Comparison of ENCODE assay signal across 9 cellular contexts in the genomic region with DNA sequence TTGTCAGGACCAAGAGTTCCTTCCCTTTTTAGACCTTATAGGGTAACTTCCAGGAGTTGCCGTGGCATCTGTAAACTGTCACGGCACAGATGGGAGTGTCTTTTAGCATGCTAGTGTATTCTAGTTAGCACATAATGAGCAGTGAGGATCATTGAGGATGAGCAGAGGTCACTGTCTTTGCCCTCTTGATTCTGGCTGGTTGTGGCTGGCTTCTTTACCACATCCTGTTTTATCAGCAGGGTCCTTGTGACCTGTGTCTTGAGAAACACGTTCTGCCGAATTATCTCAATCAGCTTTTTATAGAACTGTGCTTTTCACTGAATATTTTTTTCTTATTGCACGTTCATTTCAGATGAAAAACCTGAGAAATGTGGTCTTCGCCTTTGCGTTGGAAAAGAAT. TPM values are rescaled to one million over a fixed set of nuclear protein-coding genes. Genes with fewer than 3 reads are reported as not detected.
DNase-seq lines count a peak whose midpoint lies in the region; ATAC-seq and TF ChIP-seq lines count a peak whose summit lies in the region.
"Had no signal": no experiment of that assay in that cellular context is flagged by ENCODE, and none has a peak within 500 bp of the region (broad histone marks: within the 10 kb centered on the region; RNA-seq: fewer than 3 reads in every experiment).

No MANE protein-coding gene starts in this region.

- DNase-seq in HCEC 1CT (peak; percentile 39), OCI-M1 (lab: John Stamatoyannopoulos, UW) (peak; percentile 98), erythroblast (lab: John Stamatoyannopoulos, UW) (peak; percentile 43), transverse colon (no peak), ecto neural progenitor cell (ENCODE audit: low spot score) (no peak)
- DNase-seq in stimulated activated CD4-positive, alpha-beta T cell treated with anti-CD3 and anti-CD28 coated beads, Interleukin-1b, Interleukin-23, amount 100 ng/mL, for 48 hours: no peak

- in situ Hi-C loops in transverse colon (cut with MboI; ENCODE audit: low pct_ligation_motif_present in 1 of 4, low pct_unique_long_range_greater_than_20kb in 1 of 4, low sequenced_read_pairs in 3 of 4): loop anchor here (25.0 kb wide), 1 partner anchor 191 kb away; no protein-coding TSS in a partner anchor

- H3K4me3 ChIP-seq in subcutaneous abdominal adipose tissue (ENCODE audit: low read depth in 1 of 5, low read length in 5 of 5) (no peak overlapping the region), transverse colon (no peak overlapping the region)
- H3K4me3 ChIP-seq: skin epidermis had no signal

- intact Hi-C loops in transverse colon (cut with DNase I; ENCODE audit: low total_unique reads): no loop called here

- H3K27me3 ChIP-seq in subcutaneous abdominal adipose tissue (ENCODE audit: control insufficient read depth in 5 of 5, insufficient read depth in 4 of 5, low read length in 5 of 5) (no peaks in the 10 kb centered on the region), transverse colon (no peaks in the 10 kb centered on the region)

- TF ChIP-seq POLR2A in erythroblast (IDR thresholded peaks at IDR 0.05; ENCODE audit: low read length): no peak
- TF ChIP-seq POLR2A in transverse colon (IDR thresholded peaks at IDR 0.05): no peak

- WGBS in transverse colon (ENCODE audit: low coverage in 1 of 2), 2 donors: 77 to 84% methylated on average over 7 of the region's 7 CpGs

- TF ChIP-seq EP300 in transverse colon (IDR thresholded peaks at IDR 0.05; ENCODE audit: low read depth): no peak

- TF ChIP-seq CTCF in transverse colon (IDR thresholded peaks at IDR 0.05): no peak

- peak overlapping the region; percentile 65 for H3K27ac ChIP-seq in subcutaneous abdominal adipose tissue (ENCODE audit: low read depth, low read length)
- no peak overlapping the region for H3K27ac ChIP-seq in transverse colon

- no peak for ATAC-seq in HG03135 (IDR thresholded peaks at IDR 0.05; ENCODE audit: unreplicated experiment)

- H3K4me1 ChIP-seq in subcutaneous abdominal adipose tissue (ENCODE audit: control insufficient read depth in 5 of 5, insufficient read depth in 5 of 5, low read length in 5 of 5): peaks cover 0 to 37% (median 21%) of the 10 kb centered on the region in 5 donors
- peaks cover 0 to 2% (median 0%) of the 10 kb centered on the region in 4 donors for H3K4me1 ChIP-seq in transverse colon

- peaks cover 0 to 9% (median 0%) of the 10 kb centered on the region in 5 donors for H3K9me3 ChIP-seq in subcutaneous abdominal adipose tissue (ENCODE audit: control insufficient read depth in 5 of 5, low read length in 5 of 5)
- H3K9me3 ChIP-seq in transverse colon: peaks cover 6 to 8% of the 10 kb centered on the region in 2 donors

- H3K36me3 ChIP-seq in subcutaneous abdominal adipose tissue (ENCODE audit: control insufficient read depth in 5 of 5, insufficient read depth in 5 of 5, low read length in 5 of 5) (peaks cover 3 to 9% (median 7%) of the 10 kb centered on the region in 5 donors), transverse colon (peaks cover 0 to 12% (median 5%) of the 10 kb centered on the region in 4 donors)

- peak overlapping the region in 2 of 5 donors; percentile 3 to 57 for H3K9ac ChIP-seq in subcutaneous abdominal adipose tissue (ENCODE audit: low read length in 5 of 5)

RNA-seq across cellular contexts. Expression of gene MINPP1, which starts 41.5 kb away (rescaled TPM):
- 10 to 100 TPM; 11.1 to 28.4 (median 21.2) TPM for total RNA-seq in transverse colon

Comparison
In these comparisons a context has a peak if more than half of its experiments do, and no peak if none do; other contexts are left out.
1. DNase-seq: peak in HCEC 1CT (single experiment), OCI-M1 (single experiment) and erythroblast (2 of 2); none in transverse colon (single experiment), ecto neural progenitor cell (single experiment) and stimulated activated CD4-positive, alpha-beta T cell treated with anti-CD3 and anti-CD28 coated beads, Interleukin-1b, Interleukin-23, amount 100 ng/mL, for 48 hours (single experiment).